20 cellular contexts compared by ENCODE assay signal in the genomic region with DNA sequence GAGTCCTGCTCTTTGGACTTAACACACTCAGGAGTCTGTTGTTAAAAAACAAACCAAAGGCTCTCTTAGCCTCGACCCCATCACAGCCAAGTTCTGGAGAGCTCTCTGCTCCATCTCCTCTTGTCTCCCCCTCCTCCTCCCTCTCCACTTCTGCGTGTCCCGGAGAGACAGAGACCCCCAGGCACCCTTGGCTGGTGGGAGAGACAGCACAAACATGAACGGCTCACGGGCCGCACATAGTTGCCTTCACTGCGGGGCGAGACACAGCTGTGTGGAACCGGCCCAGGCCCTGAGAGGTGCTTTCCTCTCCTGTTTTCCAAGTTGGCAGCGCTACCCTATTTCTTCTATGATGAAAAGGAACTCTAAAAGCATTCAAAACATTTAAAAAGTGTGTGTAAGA. TPM values are rescaled to one million over a fixed set of nuclear protein-coding genes. Genes with fewer than 3 reads are reported as not detected.
DNase-seq lines count a peak whose midpoint lies in the region; TF ChIP-seq lines count a peak whose summit lies in the region.
"Had no signal": no experiment of that assay in that cellular context is flagged by ENCODE, and none has a peak within 500 bp of the region (broad histone marks: within the 10 kb centered on the region; RNA-seq: fewer than 3 reads in every experiment).

No MANE protein-coding gene starts in this region.

- H3K4me1 ChIP-seq in NT2/D1 (ENCODE audit: insufficient read depth, insufficient read length) (peaks cover 14% of the 10 kb centered on the region), spleen (no peaks in the 10 kb centered on the region), HAP-1 (peaks cover 2% of the 10 kb centered on the region; the same call in 1 of the 2 replicates), thyroid gland (no peaks in the 10 kb centered on the region)

- H3K4me3 ChIP-seq in NT2/D1 (ENCODE audit: insufficient read length, low read depth) (no peak overlapping the region), spleen (no peak overlapping the region), HAP-1 (no peak overlapping the region), thyroid gland (replicated peaks in 1 of 3) (no peak overlapping the region)
- H3K4me3 ChIP-seq: BLaER1 treated with 17β-estradiol and CSF1 and Interleukin-3, amounts not matched to agents 10 nM and 100 nM; GM23338 had no signal

- peak; percentile 27 for DNase-seq in activated effector memory CD4-positive, alpha-beta T cell treated with anti-CD3 and anti-CD28 coated beads, Interleukin-2, amount 50 U/mL, for 16 hours
- no peak for DNase-seq in activated effector memory CD4-positive, alpha-beta T cell treated with Interleukin-2 at 50 U/mL for 16 hours
- DNase-seq in NT2/D1 (ENCODE audit: low read depth, low spot score) (no peak), mesenteric fat pad (ENCODE audit: low spot score) (peak; percentile 74), spleen (peak; percentile 47), HAP-1 (ENCODE audit: low spot score in 2 of 2) (no peak), thyroid gland (no peak), cortex of kidney (lab: John Stamatoyannopoulos, UW) (no peak)
- DNase-seq: CD8-positive, alpha-beta memory T cell; GF-D8; KBM-7; NCI-H1436; NCI-H2029; NCI-H2171; NCI-H446 treated with DMSO at 0.1 percent for 48 hours; NK-92 treated with Interleukin-12 subunit alpha and Interleukin-12 subunit beta, amount 100 ng/mL, for 24 hours; OCI-M1 had no signal

- no peaks in the 10 kb centered on the region for H3K27me3 ChIP-seq in NT2/D1 (ENCODE audit: insufficient read depth, insufficient read length)
- H3K27me3 ChIP-seq in spleen (replicated peaks in 1 of 7): peaks cover 0 to 39% (median 4%) of the 10 kb centered on the region in 7 donors
- H3K27me3 ChIP-seq in HAP-1 (ENCODE audit: low read depth): no peaks in the 10 kb centered on the region
- no peaks in the 10 kb centered on the region for H3K27me3 ChIP-seq in thyroid gland
- H3K27me3 ChIP-seq: BLaER1 treated with 17β-estradiol and CSF1 and Interleukin-3, amounts not matched to agents 10 nM and 100 nM had no signal

- H3K36me3 ChIP-seq in NT2/D1 (ENCODE audit: insufficient read depth, insufficient read length, low read length) (no peaks in the 10 kb centered on the region), spleen (no peaks in the 10 kb centered on the region), HAP-1 (replicated peaks) (no peaks in the 10 kb centered on the region), thyroid gland (no peaks in the 10 kb centered on the region)
- H3K36me3 ChIP-seq: BLaER1 treated with 17β-estradiol and CSF1 and Interleukin-3, amounts not matched to agents 10 nM and 100 nM had no signal

- intact Hi-C loops in spleen (cut with DNase I; ENCODE audit: low total_unique reads): no loop called here
- intact Hi-C loops in thyroid gland (cut with DNase I): no loop called here

- TF ChIP-seq POLR2A in spleen (IDR thresholded peaks at IDR 0.05): no peak
- no peak for TF ChIP-seq POLR2A in thyroid gland (IDR thresholded peaks at IDR 0.05)

- TF ChIP-seq CTCF in spleen (IDR thresholded peaks at IDR 0.05 in 8 of 11, conservative IDR thresholded peaks at IDR 0.05 in 3 of 11) (no peak), thyroid gland (IDR thresholded peaks at IDR 0.05) (no peak)

- in situ Hi-C loops in HAP-1 (cut with MboI; ENCODE audit: low sequenced_read_pairs): no loop called here

- 67 to 84% (median 74%) methylated on average over 10 of the region's 10 CpGs for WGBS in spleen, 5 donors
- 38 to 43% methylated on average over 10 of the region's 10 CpGs for WGBS in thyroid gland, 2 donors

- no peak overlapping the region for H3K27ac ChIP-seq in spleen
- H3K27ac ChIP-seq in thyroid gland: no peak overlapping the region
- H3K27ac ChIP-seq: BLaER1 treated with 17β-estradiol and CSF1 and Interleukin-3, amounts not matched to agents 10 nM and 100 nM had no signal

- H3K9me3 ChIP-seq in NT2/D1 (ENCODE audit: insufficient read depth, low read length) (peaks cover 24% of the 10 kb centered on the region), spleen (peaks cover 0 to 19% (median 13%) of the 10 kb centered on the region in 8 donors), HAP-1 (peaks cover 8% of the 10 kb centered on the region), thyroid gland (no peaks in the 10 kb centered on the region)

- peak overlapping the region; percentile 36 for H3K9ac ChIP-seq in NT2/D1 (ENCODE audit: insufficient read length, low read depth)
- H3K9ac ChIP-seq: BLaER1 treated with 17β-estradiol and CSF1 and Interleukin-3, amounts not matched to agents 10 nM and 100 nM had no signal

RNA-seq across cellular contexts. Expression of gene MYT1, which starts 23.3 kb away (rescaled TPM):
- total RNA-seq in mesenteric fat pad: not detected
- 1 to 10 TPM in 2 of 7 donors, under 1 TPM in 2, not detected in 3; 0.57 to 2.2 (median 0.84) TPM for total RNA-seq in spleen
- under 1 TPM; 0.08 to 0.80 (median 0.24) TPM for polyA plus RNA-seq in spleen
- total RNA-seq in thyroid gland: 1 to 10 TPM in 2 of 4 donors, under 1 TPM in 2; 0.42 to 1.8 (median 1.1) TPM
- total RNA-seq: RPMI7951 had no signal
- polyA plus RNA-seq: CD8-positive, alpha-beta memory T cell had no signal

RNA-seq across cellular contexts. Expression of gene NPBWR2, which starts 33.6 kb away (rescaled TPM):
- total RNA-seq in mesenteric fat pad (not detected), spleen (under 1 TPM in 1 of 7 donors, not detected in 6; 0.26 TPM), thyroid gland (not detected)
- polyA plus RNA-seq in spleen: not detected
- total RNA-seq: CD8-positive, alpha-beta memory T cell; GM23338; RPMI7951 had no signal
- polyA plus RNA-seq: CD8-positive, alpha-beta memory T cell; GM23338 had no signal

RNA-seq across cellular contexts. Expression of gene LKAAEAR1, which starts 56.8 kb away (rescaled TPM):
- total RNA-seq in mesenteric fat pad: not detected
- under 1 TPM in 1 of 7 donors, not detected in 6; 0.66 TPM for total RNA-seq in spleen
- under 1 TPM; 0.26 to 0.53 (median 0.48) TPM for polyA plus RNA-seq in spleen
- 1 to 10 TPM in 2 of 4 donors, not detected in 2; 1.3 to 1.7 TPM for total RNA-seq in thyroid gland
- total RNA-seq: GM23338 had no signal

Comparison
In these comparisons a context has a peak if more than half of its experiments do, and no peak if none do; other contexts are left out.
1. DNase-seq: peak in activated effector memory CD4-positive, alpha-beta T cell treated with anti-CD3 and anti-CD28 coated beads, Interleukin-2, amount 50 U/mL, for 16 hours (single experiment), mesenteric fat pad (single experiment) and spleen (single experiment); none in activated effector memory CD4-positive, alpha-beta T cell treated with Interleukin-2 at 50 U/mL for 16 hours (single experiment), NT2/D1 (single experiment), HAP-1 (0 of 2), thyroid gland (0 of 2) and cortex of kidney (single experiment).